ENCODE assay signal across 2 cellular contexts in the genomic region with DNA sequence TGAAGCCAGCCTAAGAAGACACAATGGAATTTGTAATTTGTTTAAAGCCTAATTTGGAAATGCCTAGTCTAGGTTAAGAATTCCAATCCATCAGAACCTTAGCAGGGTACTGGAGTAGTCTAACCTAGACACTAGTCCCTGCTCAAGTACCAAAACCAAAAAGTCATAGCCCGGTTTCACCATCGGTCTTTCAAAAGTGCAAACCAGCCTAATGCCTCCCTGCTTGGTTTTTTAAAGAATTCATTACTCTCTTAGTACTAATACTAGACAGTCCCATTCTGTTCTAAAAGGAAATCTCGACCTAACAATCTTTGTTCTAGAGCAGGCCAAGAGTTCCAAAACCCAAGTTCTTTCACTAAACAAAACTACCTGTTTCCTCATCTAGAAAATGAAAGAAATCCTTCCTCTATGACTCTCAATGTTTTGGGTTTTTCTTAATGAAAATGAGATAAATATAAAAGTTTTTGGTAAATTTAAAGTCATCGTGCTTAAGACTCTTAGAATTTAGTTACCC.
TF ChIP-seq lines count a peak whose summit lies in the region.

No MANE protein-coding gene starts in this region.

TF ChIP-seq in SK-N-SH, 30 proteins besides CTCF, POLR2A, EP300 and RAD21 (continued from another document):
- TF ChIP-seq TEAD4 (IDR thresholded peaks at IDR 0.05; ENCODE audit: borderline replicate concordance, insufficient read depth) (no peak), MAX (IDR thresholded peaks at IDR 0.05; ENCODE audit: low read depth) (no peak), POLR2AphosphoS5 (IDR thresholded peaks at IDR 0.05; ENCODE audit: low read depth, low read length) (no peak), YY1 (IDR thresholded peaks at IDR 0.05; ENCODE audit: low read depth) (no peak), JUND (IDR thresholded peaks at IDR 0.05) (no peak), GABPA (IDR thresholded peaks at IDR 0.05; ENCODE audit: low read depth) (no peak)

TF ChIP-seq in SK-N-SH treated with all-trans-retinoic acid at 6 μM for 48 hours, 23 proteins besides CTCF, POLR2A, EP300 and RAD21 (continued from another document):
- TF ChIP-seq POU6F1 (CRISPR knock-in tag; IDR thresholded peaks at IDR 0.05; ENCODE audit: borderline replicate concordance, low read depth) (no peak), BACH2 (CRISPR knock-in tag; IDR thresholded peaks at IDR 0.05; ENCODE audit: borderline replicate concordance) (no peak), SNAI2 (CRISPR knock-in tag; IDR thresholded peaks at IDR 0.05) (no peak), ZNF70 (CRISPR knock-in tag; IDR thresholded peaks at IDR 0.05) (no peak), ARNTL (CRISPR knock-in tag; IDR thresholded peaks at IDR 0.05; ENCODE audit: borderline replicate concordance, low read depth) (no peak), OSR1 (CRISPR knock-in tag; IDR thresholded peaks at IDR 0.05) (no peak), ZNF8 (CRISPR knock-in tag; IDR thresholded peaks at IDR 0.05) (no peak), ESRRG (CRISPR knock-in tag; IDR thresholded peaks at IDR 0.05) (no peak), ZFP3 (CRISPR knock-in tag; IDR thresholded peaks at IDR 0.05) (no peak)
- TF ChIP-seq, protein P1, sequence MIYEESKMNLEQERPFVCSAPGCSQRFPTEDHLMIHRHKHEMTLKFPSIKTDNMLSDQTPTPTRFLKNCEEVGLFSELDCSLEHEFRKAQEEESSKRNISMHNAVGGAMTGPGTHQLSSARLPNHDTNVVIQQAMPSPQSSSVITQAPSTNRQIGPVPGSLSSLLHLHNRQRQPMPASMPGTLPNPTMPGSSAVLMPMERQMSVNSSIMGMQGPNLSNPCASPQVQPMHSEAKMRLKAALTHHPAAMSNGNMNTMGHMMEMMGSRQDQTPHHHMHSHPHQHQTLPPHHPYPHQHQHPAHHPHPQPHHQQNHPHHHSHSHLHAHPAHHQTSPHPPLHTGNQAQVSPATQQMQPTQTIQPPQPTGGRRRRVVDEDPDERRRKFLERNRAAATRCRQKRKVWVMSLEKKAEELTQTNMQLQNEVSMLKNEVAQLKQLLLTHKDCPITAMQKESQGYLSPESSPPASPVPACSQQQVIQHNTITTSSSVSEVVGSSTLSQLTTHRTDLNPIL (CRISPR knock-in tag; IDR thresholded peaks at IDR 0.05; ENCODE audit: low read depth) = no peak
